9 cellular contexts compared by ENCODE assay signal in genomic region chr9:134396258-134396742, GRCh38.
A peak's percentile ranks its signal among the peaks of the same experiment; 100 is the strongest.
DNase-seq lines count a peak whose midpoint lies in the region; ATAC-seq and TF ChIP-seq lines count a peak whose summit lies in the region.
"Had no signal": no experiment of that assay in that cellular context is flagged by ENCODE, and none has a peak within 500 bp of the region (broad histone marks: within the 10 kb centered on the region; RNA-seq: fewer than 3 reads in every experiment).

No MANE protein-coding gene starts in this region.

- H3K9me3 ChIP-seq in ovary: no peaks in the 10 kb centered on the region

- no peak overlapping the region for H3K4me3 ChIP-seq in ovary

- TF ChIP-seq EP300 in ovary (IDR thresholded peaks at IDR 0.05): no peak

- no peaks in the 10 kb centered on the region for H3K27me3 ChIP-seq in ovary

- peak overlapping the region; percentile 63 for H3K27ac Mint-ChIP-seq in T-helper 1 cell treated with Interleukin-12 subunit alpha and Interleukin-12 subunit beta and Interleukin-4 antibody, amounts not matched to agents 30 μg/mL and 1 μg/mL, for 36 hours
- peak overlapping the region; percentile 75 for H3K27ac Mint-ChIP-seq in dendritic cell treated with granulocyte-macrophage colony-stimulating factor and Interleukin-4, amounts not matched to agents 40 ng/mL and 50 ng/mL, for 4 days
- H3K27ac Mint-ChIP-seq in stimulated activated effector memory CD8-positive, alpha-beta T cell treated with anti-CD3 and anti-CD28 coated beads, Interleukin-12 subunit alpha, Interleukin-12 subunit beta, amount 100 ng/mL, for 72 hours: peak overlapping the region; percentile 95

- H3K4me1 Mint-ChIP-seq in T-helper 1 cell treated with Interleukin-12 subunit alpha and Interleukin-12 subunit beta and Interleukin-4 antibody, amounts not matched to agents 30 μg/mL and 1 μg/mL, for 36 hours (ENCODE audit: low read depth): peaks cover 25% of the 10 kb centered on the region
- H3K4me1 Mint-ChIP-seq in dendritic cell treated with granulocyte-macrophage colony-stimulating factor and Interleukin-4, amounts not matched to agents 40 ng/mL and 50 ng/mL, for 4 days (ENCODE audit: low read depth): peaks cover 84% of the 10 kb centered on the region
- peaks cover 66% of the 10 kb centered on the region for H3K4me1 Mint-ChIP-seq in stimulated activated effector memory CD8-positive, alpha-beta T cell treated with anti-CD3 and anti-CD28 coated beads, Interleukin-12 subunit alpha, Interleukin-12 subunit beta, amount 100 ng/mL, for 72 hours

- no peak for TF ChIP-seq CTCF in ovary (IDR thresholded peaks at IDR 0.05)

- ATAC-seq in GM19468 (IDR thresholded peaks at IDR 0.05; ENCODE audit: extremely low read depth, unreplicated experiment): peak; percentile 24
- ATAC-seq in stimulated activated effector memory CD8-positive, alpha-beta T cell treated with anti-CD3 and anti-CD28 coated beads, Interleukin-12 subunit alpha, Interleukin-12 subunit beta, amount 100 ng/mL, for 72 hours: peak; percentile 56
- ATAC-seq in HG02981 (IDR thresholded peaks at IDR 0.05; ENCODE audit: unreplicated experiment): no peak

- H3K4me1 ChIP-seq in ovary (ENCODE audit: insufficient read depth): peaks cover 13% of the 10 kb centered on the region

- 65 to 86% (median 67%) methylated on average over 18 of the region's 18 CpGs for WGBS in ovary, 3 donors

- peak overlapping the region; percentile 50 for H3K4me3 Mint-ChIP-seq in T-helper 1 cell treated with Interleukin-12 subunit alpha and Interleukin-12 subunit beta and Interleukin-4 antibody, amounts not matched to agents 30 μg/mL and 1 μg/mL, for 36 hours
- H3K4me3 Mint-ChIP-seq in dendritic cell treated with granulocyte-macrophage colony-stimulating factor and Interleukin-4, amounts not matched to agents 40 ng/mL and 50 ng/mL, for 4 days: peak overlapping the region; percentile 54
- H3K4me3 Mint-ChIP-seq in stimulated activated effector memory CD8-positive, alpha-beta T cell treated with anti-CD3 and anti-CD28 coated beads, Interleukin-12 subunit alpha, Interleukin-12 subunit beta, amount 100 ng/mL, for 72 hours: peak overlapping the region; percentile 90

- intact Hi-C loops in dendritic cell treated with granulocyte-macrophage colony-stimulating factor and Interleukin-4, amounts not matched to agents 40 ng/mL and 50 ng/mL, for 4 days (cut with micrococcal nuclease): no loop called here
- intact Hi-C loops in ovary (cut with DNase I): no loop called here

- no peaks in the 10 kb centered on the region for H3K36me3 ChIP-seq in ovary

- H3K9me3 Mint-ChIP-seq in T-helper 1 cell treated with Interleukin-12 subunit alpha and Interleukin-12 subunit beta and Interleukin-4 antibody, amounts not matched to agents 30 μg/mL and 1 μg/mL, for 36 hours: peaks cover 11% of the 10 kb centered on the region
- no peaks in the 10 kb centered on the region for H3K9me3 Mint-ChIP-seq in dendritic cell treated with granulocyte-macrophage colony-stimulating factor and Interleukin-4, amounts not matched to agents 40 ng/mL and 50 ng/mL, for 4 days
- peaks cover 4% of the 10 kb centered on the region for H3K9me3 Mint-ChIP-seq in stimulated activated effector memory CD8-positive, alpha-beta T cell treated with anti-CD3 and anti-CD28 coated beads, Interleukin-12 subunit alpha, Interleukin-12 subunit beta, amount 100 ng/mL, for 72 hours

- H3K36me3 Mint-ChIP-seq in T-helper 1 cell treated with Interleukin-12 subunit alpha and Interleukin-12 subunit beta and Interleukin-4 antibody, amounts not matched to agents 30 μg/mL and 1 μg/mL, for 36 hours (ENCODE audit: low read depth): peaks cover 7% of the 10 kb centered on the region
- peaks cover 62% of the 10 kb centered on the region for H3K36me3 Mint-ChIP-seq in dendritic cell treated with granulocyte-macrophage colony-stimulating factor and Interleukin-4, amounts not matched to agents 40 ng/mL and 50 ng/mL, for 4 days (ENCODE audit: low read depth)
- peaks cover 46% of the 10 kb centered on the region for H3K36me3 Mint-ChIP-seq in stimulated activated effector memory CD8-positive, alpha-beta T cell treated with anti-CD3 and anti-CD28 coated beads, Interleukin-12 subunit alpha, Interleukin-12 subunit beta, amount 100 ng/mL, for 72 hours

- H3K27ac ChIP-seq in ovary: no peak overlapping the region
- H3K27ac ChIP-seq: KMS-11 had no signal

- peaks cover 6% of the 10 kb centered on the region for H3K27me3 Mint-ChIP-seq in T-helper 1 cell treated with Interleukin-12 subunit alpha and Interleukin-12 subunit beta and Interleukin-4 antibody, amounts not matched to agents 30 μg/mL and 1 μg/mL, for 36 hours (ENCODE audit: low read depth)
- H3K27me3 Mint-ChIP-seq in dendritic cell treated with granulocyte-macrophage colony-stimulating factor and Interleukin-4, amounts not matched to agents 40 ng/mL and 50 ng/mL, for 4 days: no peaks in the 10 kb centered on the region

- no peak for TF ChIP-seq POLR2A in ovary (IDR thresholded peaks at IDR 0.05)

- DNase-seq in stimulated activated effector memory CD8-positive, alpha-beta T cell treated with anti-CD3 and anti-CD28 coated beads, Interleukin-12 subunit alpha, Interleukin-12 subunit beta, amount 100 ng/mL, for 72 hours (ENCODE audit: low spot score in 2 of 2): peak; percentile 61 to 78
- DNase-seq in NCI-H524 (lab: John Stamatoyannopoulos, UW): no peak
- no peak for DNase-seq in ovary
- no peak for DNase-seq in NCI-H2081 treated with DMSO at 0.1 percent for 48 hours (lab: John Stamatoyannopoulos, UW)

Comparison
In these comparisons a context has a peak if more than half of its experiments do, and no peak if none do; other contexts are left out.
1. DNase-seq: peak in stimulated activated effector memory CD8-positive, alpha-beta T cell treated with anti-CD3 and anti-CD28 coated beads, Interleukin-12 subunit alpha, Interleukin-12 subunit beta, amount 100 ng/mL, for 72 hours (2 of 2); none in NCI-H524 (0 of 2), ovary (0 of 5) and NCI-H2081 treated with DMSO at 0.1 percent for 48 hours (single experiment).
2. Peak in every context shown above with its lines, with median percentiles within 50 percentile points of each other: H3K27ac Mint-ChIP-seq and H3K4me3 Mint-ChIP-seq.